Comparison of ENCODE assay signal across 26 cellular contexts in genomic region chr11:46306296-46306853, GRCh38. TPM values are rescaled to one million over a fixed set of nuclear protein-coding genes. Genes with fewer than 3 reads are reported as not detected.
DNase-seq lines count a peak whose midpoint lies in the region; ATAC-seq and TF ChIP-seq lines count a peak whose summit lies in the region.
"Had no signal": no experiment of that assay in that cellular context is flagged by ENCODE, and none has a peak within 500 bp of the region (broad histone marks: within the 10 kb centered on the region; RNA-seq: fewer than 3 reads in every experiment).

No MANE protein-coding gene starts in this region.

- no peaks in the 10 kb centered on the region for H3K27me3 ChIP-seq in ACC112 (ENCODE audit: insufficient read depth, low read length)
- H3K27me3 ChIP-seq in GM23248 (replicated peaks; ENCODE audit: insufficient read depth) = no peaks in the 10 kb centered on the region
- no peaks in the 10 kb centered on the region for H3K27me3 ChIP-seq in tibial nerve
- H3K27me3 ChIP-seq: cardiac muscle cell, pancreas, SJCRH30 had no signal

- H3K36me3 ChIP-seq in ACC112 (ENCODE audit: insufficient read depth, low read length) (peaks cover 14% of the 10 kb centered on the region; the same call in 1 of the 2 replicates), GM23248 (ENCODE audit: low read depth) (peaks cover 32% of the 10 kb centered on the region), tibial nerve (no peaks in the 10 kb centered on the region)
- H3K36me3 ChIP-seq: cardiac muscle cell, SJCRH30 had no signal

- no peak for TF ChIP-seq EP300 in tibial nerve (IDR thresholded peaks at IDR 0.05)

- H4K20me1 ChIP-seq in GM23248 (ENCODE audit: insufficient read depth) = no peaks in the 10 kb centered on the region

- no peak overlapping the region for H2AFZ ChIP-seq in ACC112 (ENCODE audit: low read length, unreplicated experiment)
- H2AFZ ChIP-seq in GM23248 = no peak overlapping the region
- H2AFZ ChIP-seq: PC-9 had no signal

- ATAC-seq in esophagus mucosa = no peak
- ATAC-seq: HCT116; natural killer cell treated with Interleukin-12 subunit alpha and Interleukin-12 subunit beta and Interleukin-15 and Interleukin-18, amount 100 ng/mL, for 72 hours; pancreas had no signal

- H3K9ac ChIP-seq in GM23248 = no peak overlapping the region

- no peak for TF ChIP-seq CTCF in foreskin fibroblast (IDR thresholded peaks at IDR 0.05; ENCODE audit: low read depth, low read length)
- TF ChIP-seq CTCF in tibial nerve (IDR thresholded peaks at IDR 0.05) = no peak

- H3K4me1 ChIP-seq in ACC112 (ENCODE audit: control insufficient read depth, insufficient read depth, low read length, unreplicated experiment) (peaks cover 33% of the 10 kb centered on the region), GM23248 (ENCODE audit: insufficient read depth) (peaks cover 20% of the 10 kb centered on the region), tibial nerve (peaks cover 0 to 11% (median 0%) of the 10 kb centered on the region in 4 donors)
- H3K4me1 ChIP-seq: pancreas, SJCRH30 had no signal

- WGBS in GM23248 (ENCODE audit: low coverage in 1 of 2, low lambda C conversion rate in 2 of 2, missing lambda C conversion rate in 2 of 2), 2 experiments = 56 to 60% methylated on average over 5 of the region's 5 CpGs
- 69 to 73% methylated on average over 5 of the region's 5 CpGs for WGBS in tibial nerve, 2 donors

- H3K4me2 ChIP-seq in GM23248 (ENCODE audit: unreplicated experiment) = no peak overlapping the region
- H3K4me2 ChIP-seq: PC-9 had no signal

- no peak for TF ChIP-seq POLR2A in tibial nerve (IDR thresholded peaks at IDR 0.05)

- in situ Hi-C loops in GM23248 (cut with MboI) = no loop called here

- H3K79me2 ChIP-seq in ACC112 (ENCODE audit: control insufficient read depth, insufficient read depth, low read length, unreplicated experiment) (peaks cover 30% of the 10 kb centered on the region), GM23248 (ENCODE audit: insufficient read depth) (peaks cover 80% of the 10 kb centered on the region)

- peaks cover 27% of the 10 kb centered on the region for H3F3A ChIP-seq in GM23248 (ENCODE audit: insufficient read depth)

- H3K9me3 ChIP-seq in GM23248 (ENCODE audit: low read depth) (no peaks in the 10 kb centered on the region), tibial nerve (no peaks in the 10 kb centered on the region)
- H3K9me3 ChIP-seq: pancreas, SJCRH30 had no signal

- H3K4me3 ChIP-seq in ACC112 (ENCODE audit: low read depth, low read length) (no peak overlapping the region), GM23248 (no peak overlapping the region), foreskin fibroblast (ENCODE audit: low read depth in 1 of 2, low read length in 2 of 2) (no peak overlapping the region), tibial nerve (no peak overlapping the region)
- H3K4me3 ChIP-seq: cardiac muscle cell, pancreas, PC-9, SJCRH30 had no signal

- DNase-seq in GM23248 = peak; percentile 62
- peak; percentile 64 for DNase-seq in RPMI7951 (ENCODE audit: low read depth)
- DNase-seq in foreskin fibroblast = peak; percentile 60 to 62
- DNase-seq in NCI-H146 treated with DMSO at 0.1 percent for 48 hours (lab: John Stamatoyannopoulos, UW; ENCODE audit: unreplicated experiment) = no peak
- DNase-seq in tibial nerve (ENCODE audit: low spot score in 2 of 2) = no peak
- no peak for DNase-seq in medulla oblongata (ENCODE audit: extremely low spot score)
- DNase-seq: ACHN; activated CD4-positive, alpha-beta T cell treated with anti-CD3 and anti-CD28 coated beads for 1 hour; activated CD8-positive, alpha-beta memory T cell treated with anti-CD3 and anti-CD28 coated beads for 24 hours; activated T-cell treated with anti-CD3 and anti-CD28 coated beads, Interleukin-2, amount 50 U/mL, for 1 hour; C1 segment of cervical spinal cord; foreskin melanocyte; NCI-H1417; NCI-H2107; pancreas; PC-9; SJCRH30; stimulated activated CD4-positive, alpha-beta T cell treated with anti-CD3 and anti-CD28 coated beads, Interleukin-12 subunit alpha, Interleukin-12 subunit beta, amount 100 ng/mL, for 4 hours; stimulated activated CD4-positive, alpha-beta T cell treated with anti-CD3 and anti-CD28 coated beads, Interleukin-4, amount 100 ng/mL, for 24 hours; stimulated activated naive CD4-positive, alpha-beta T cell; T-helper 1 cell had no signal

- no peaks in the 10 kb centered on the region for H3K9me2 ChIP-seq in GM23248 (ENCODE audit: insufficient read depth)

- H3K27ac ChIP-seq in ACC112 (ENCODE audit: low read depth, low read length) (peak overlapping the region; percentile 53; the same call in 1 of the 2 replicates), GM23248 (0 out of 2 replicates have a peak overlapping the region, but pooled peaks have one; percentile 8), tibial nerve (no peak overlapping the region)
- H3K27ac ChIP-seq: cardiac muscle cell, pancreas, PC-9, SJCRH30 had no signal

RNA-seq across cellular contexts. Expression of gene CREB3L1, which starts 28.9 kb away (rescaled TPM):
- total RNA-seq in GM23248 (2014; rRNA removed; shearing (Covaris generic)) = 29.6 and 37.7 TPM in 2 replicates
- 146 and 151 TPM in 2 replicates for polyA plus RNA-seq in GM23248 (2016; fragmentation: Nextera tagmentation; extraction: Ambion mirVana)
- 11.1 and 11.3 TPM in 2 replicates for total RNA-seq in RPMI7951 (2014; rRNA removed; shearing (Covaris generic))
- total RNA-seq in tibial nerve (1 to 10 TPM; 2.0 to 6.9 (median 3.4) TPM), esophagus mucosa (0.64 TPM)
- total RNA-seq: natural killer cell treated with Interleukin-12 subunit alpha and Interleukin-12 subunit beta and Interleukin-15 and Interleukin-18, amount 100 ng/mL, for 72 hours had no signal

RNA-seq across cellular contexts. Expression of gene DGKZ, which starts 40.9 kb away (rescaled TPM):
- total RNA-seq in GM23248 (2014; rRNA removed; shearing (Covaris generic)) = 50.7 and 62.7 TPM in 2 replicates
- 21.4 and 23.9 TPM in 2 replicates for polyA plus RNA-seq in GM23248 (2016; fragmentation: Nextera tagmentation; extraction: Ambion mirVana)
- 21.3 and 22.0 TPM in 2 replicates for total RNA-seq in RPMI7951 (2014; rRNA removed; shearing (Covaris generic))
- total RNA-seq in tibial nerve (100 to 1,000 TPM in 1 of 4 donors, 10 to 100 TPM in 3; 41.2 to 105 (median 49.6) TPM), esophagus mucosa (31.4 TPM)

Comparison
In these comparisons a context has a peak if more than half of its experiments do, and no peak if none do; other contexts are left out.
1. H3K27ac ChIP-seq: peak in ACC112 (single experiment) and GM23248 (single experiment); none in tibial nerve (0 of 4).
2. DNase-seq: peak in GM23248 (single experiment), RPMI7951 (single experiment) and foreskin fibroblast (2 of 2); none in NCI-H146 treated with DMSO at 0.1 percent for 48 hours (single experiment), tibial nerve (0 of 2) and medulla oblongata (single experiment).